In genomic region chr3:121951291-121951690, GRCh38 we compare ENCODE assay signal across 18 cellular contexts.
"Had no signal": no experiment of that assay in that cellular context is flagged by ENCODE, and none has a peak within 500 bp of the region (broad histone marks: within the 10 kb centered on the region; RNA-seq: fewer than 3 reads in every experiment).

No MANE protein-coding gene starts in this region.

- H3K27me3 ChIP-seq: foreskin keratinocyte, neutrophil, right atrium auricular region, testis had no signal

- H3K4me3 ChIP-seq: right atrium auricular region, skin epidermis, testis had no signal

- H3K27ac ChIP-seq: foreskin keratinocyte, neutrophil, right atrium auricular region, skin epidermis, testis had no signal

- H3K9me3 ChIP-seq: testis had no signal

- ATAC-seq: effector memory CD8-positive, alpha-beta T cell; foreskin keratinocyte; naive thymus-derived CD8-positive, alpha-beta T cell; stimulated activated memory B cell treated with anti-CD40 and anti-IgM and Interleukin-4, amounts not matched to agents 10 μg/mL and 1 μg/mL and 100 μg/mL, for 72 hours; T-cell had no signal

- H3K4me1 ChIP-seq: foreskin keratinocyte, right atrium auricular region, testis had no signal

- DNase-seq: activated B cell treated with CpG ODN at 0.5 μM for 24 hours; activated CD4-positive, alpha-beta memory T cell treated with anti-CD3 and anti-CD28 coated beads for 36 hours; activated CD4-positive, alpha-beta T cell treated with anti-CD3 and anti-CD28 coated beads for 4 hours; amniotic stem cell; effector memory CD8-positive, alpha-beta T cell; hypothalamus; kidney glomerular epithelial cell; mesendoderm; naive thymus-derived CD8-positive, alpha-beta T cell; posterior cingulate gyrus; stimulated activated CD4-positive, alpha-beta T cell treated with anti-CD3 and anti-CD28 coated beads, Interleukin-4, amount 100 ng/mL, for 4 hours; T-cell; testis had no signal

- H3K36me3 ChIP-seq: right atrium auricular region had no signal
